ENCODE assay signal across 31 cellular contexts in genomic region chr21:36147891-36148290, GRCh38. TPM values are rescaled to one million over a fixed set of nuclear protein-coding genes. Genes with fewer than 3 reads are reported as not detected.
"Had no signal": no experiment of that assay in that cellular context is flagged by ENCODE, and none has a peak within 500 bp of the region (broad histone marks: within the 10 kb centered on the region; RNA-seq: fewer than 3 reads in every experiment).

No MANE protein-coding gene starts in this region.

- H3K9me3 Mint-ChIP-seq: naive thymus-derived CD8-positive, alpha-beta T cell; natural killer cell treated with Interleukin-12 subunit alpha and Interleukin-12 subunit beta and Interleukin-15 and Interleukin-18, amount 100 ng/mL, for 72 hours; neural crest cell; stimulated activated memory B cell treated with anti-CD40 and anti-IgM and Interleukin-4, amounts not matched to agents 10 μg/mL and 1 μg/mL and 100 μg/mL, for 72 hours; stimulated activated naive CD8-positive, alpha-beta T cell treated with anti-CD3 and anti-CD28 coated beads, Interleukin-15, amount 100 ng/mL, for 72 hours; type B pancreatic cell had no signal

- H3K27ac Mint-ChIP-seq: natural killer cell treated with Interleukin-12 subunit alpha and Interleukin-12 subunit beta and Interleukin-15 and Interleukin-18, amount 100 ng/mL, for 72 hours; nephron progenitor cell; progenitor cell of endocrine pancreas; stimulated activated memory B cell treated with anti-CD40 and anti-IgM and Interleukin-4, amounts not matched to agents 10 μg/mL and 1 μg/mL and 100 μg/mL, for 72 hours; type B pancreatic cell had no signal

- DNase-seq: naive thymus-derived CD8-positive, alpha-beta T cell; nephron progenitor cell; nucleus accumbens; ovary; psoas muscle; right cardiac atrium; right lobe of liver; sigmoid colon; small intestine; stimulated activated CD4-positive, alpha-beta T cell treated with anti-CD3 and anti-CD28 coated beads, Interleukin-12 subunit alpha, Interleukin-12 subunit beta, amount 100 ng/mL, for 4 hours; stimulated activated CD4-positive, alpha-beta T cell treated with anti-CD3 and anti-CD28 coated beads, Interleukin-1b, Interleukin-23, amount 100 ng/mL, for 48 hours; stimulated activated CD4-positive, alpha-beta T cell treated with anti-CD3 and anti-CD28 coated beads, Interleukin-4, amount 100 ng/mL, for 1 hour; stimulated activated CD4-positive, alpha-beta T cell treated with anti-CD3 and anti-CD28 coated beads, Interleukin-4, amount 100 ng/mL, for 4 hours; stimulated activated CD8-positive, alpha-beta memory T cell treated with anti-CD3 and anti-CD28 coated beads, Interleukin-4, amount 100 ng/mL, for 48 hours; stimulated activated naive CD4-positive, alpha-beta T cell; stimulated activated naive CD8-positive, alpha-beta T cell treated with anti-CD3 and anti-CD28 coated beads, Interleukin-15, amount 100 ng/mL, for 72 hours; stimulated activated naive CD8-positive, alpha-beta T cell treated with anti-CD3 and anti-CD28 coated beads, Interleukin-15, Interleukin-2, amounts not matched to agents 100 U/mL and 50 U/mL, for 24 hours; substantia nigra; testis; tibial artery; transverse colon; upper lobe of right lung; uterus had no signal

- H3K27me3 ChIP-seq: neutrophil, ovary, right lobe of liver, sigmoid colon, suprapubic skin, testis, tibial artery, transverse colon, upper lobe of right lung, uterus had no signal

- H3K4me3 ChIP-seq: ovary, psoas muscle, right lobe of liver, sigmoid colon, suprapubic skin, testis, tibial artery, transverse colon, upper lobe of right lung, uterus had no signal

- H3K4me1 ChIP-seq: testis had no signal

- H3K36me3 Mint-ChIP-seq: natural killer cell treated with Interleukin-12 subunit alpha and Interleukin-12 subunit beta and Interleukin-15 and Interleukin-18, amount 100 ng/mL, for 72 hours; type B pancreatic cell had no signal

- H3K9me3 ChIP-seq: neutrophil, ovary, psoas muscle, right lobe of liver, sigmoid colon, suprapubic skin, testis, tibial artery, transverse colon, upper lobe of right lung, uterus had no signal

- H3K27me3 Mint-ChIP-seq: naive thymus-derived CD8-positive, alpha-beta T cell; natural killer cell treated with Interleukin-12 subunit alpha and Interleukin-12 subunit beta and Interleukin-15 and Interleukin-18, amount 100 ng/mL, for 72 hours; progenitor cell of endocrine pancreas; stimulated activated memory B cell treated with anti-CD40 and anti-IgM and Interleukin-4, amounts not matched to agents 10 μg/mL and 1 μg/mL and 100 μg/mL, for 72 hours; stimulated activated naive CD8-positive, alpha-beta T cell treated with anti-CD3 and anti-CD28 coated beads, Interleukin-15, amount 100 ng/mL, for 72 hours; type B pancreatic cell had no signal

- H3K27ac ChIP-seq: ovary, parathyroid adenoma, psoas muscle, right lobe of liver, sigmoid colon, suprapubic skin, testis, tibial artery, transverse colon, upper lobe of right lung, uterus had no signal

- H3K36me3 ChIP-seq: neutrophil, ovary, right lobe of liver, sigmoid colon, transverse colon, upper lobe of right lung, uterus had no signal

- H3K4me3 Mint-ChIP-seq: natural killer cell treated with Interleukin-12 subunit alpha and Interleukin-12 subunit beta and Interleukin-15 and Interleukin-18, amount 100 ng/mL, for 72 hours; nephron progenitor cell; neural crest cell; stimulated activated memory B cell treated with anti-CD40 and anti-IgM and Interleukin-4, amounts not matched to agents 10 μg/mL and 1 μg/mL and 100 μg/mL, for 72 hours; stimulated activated naive CD8-positive, alpha-beta T cell treated with anti-CD3 and anti-CD28 coated beads, Interleukin-15, amount 100 ng/mL, for 72 hours; type B pancreatic cell had no signal

RNA-seq across cellular contexts. Expression of gene CBR3, which starts 13.0 kb away (rescaled TPM):
- total RNA-seq: progenitor cell of endocrine pancreas had no signal
